9 cellular contexts compared by ENCODE assay signal in the genomic region with DNA sequence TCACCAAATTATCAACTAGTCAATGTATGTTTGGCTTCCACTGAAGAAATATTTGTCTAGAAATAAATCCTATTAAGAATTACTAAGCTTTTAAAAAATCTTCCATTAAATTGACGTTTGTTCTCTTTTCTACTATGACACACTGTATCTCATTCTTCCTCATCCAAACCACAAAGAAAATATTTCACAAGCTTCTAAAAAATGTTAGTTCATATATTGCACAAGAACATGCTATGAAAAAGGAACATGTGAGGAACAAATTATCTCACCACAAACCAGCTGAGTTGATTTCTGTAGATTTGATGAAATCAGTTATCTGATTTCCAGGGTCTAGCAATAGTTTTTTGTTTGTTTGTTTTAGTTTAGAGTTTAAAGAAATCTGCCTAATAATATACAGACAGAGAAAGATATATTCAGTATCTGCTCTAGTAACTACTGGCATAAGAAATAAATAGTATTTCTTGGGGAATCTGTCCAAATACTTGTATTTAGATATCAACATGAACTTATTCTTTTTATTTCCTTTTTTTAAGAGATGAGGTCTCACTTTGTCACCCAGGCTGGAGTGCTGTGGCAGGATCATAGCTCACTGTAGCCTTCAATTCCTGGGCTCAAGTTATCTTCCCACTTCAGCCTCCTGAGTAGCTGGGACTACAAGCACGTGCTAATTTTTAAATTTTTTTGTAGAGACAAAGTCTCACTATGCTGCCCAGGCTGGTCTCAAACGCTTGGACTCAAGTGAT.
DNase-seq lines count a peak whose midpoint lies in the region; ATAC-seq lines count a peak whose summit lies in the region.
"Had no signal": no experiment of that assay in that cellular context is flagged by ENCODE, and none has a peak within 500 bp of the region (broad histone marks: within the 10 kb centered on the region; RNA-seq: fewer than 3 reads in every experiment).

No MANE protein-coding gene starts in this region.

- peak overlapping the region; percentile 23 for H3K27ac ChIP-seq in urinary bladder (ENCODE audit: low read depth)

- DNase-seq in activated T-cell treated with anti-CD3 and anti-CD28 coated beads, Interleukin-2, amount 50 U/mL, for 4 hours = no peak
- DNase-seq in activated T-cell treated with anti-CD3 and anti-CD28 coated beads, Interleukin-2, amount 50 U/mL, for 48 hours = no peak
- DNase-seq in astrocyte of the hippocampus (ENCODE audit: low read depth, low spot score) (peak; percentile 43), kidney glomerular epithelial cell (lab: John Stamatoyannopoulos, UW) (peak; percentile 19), GM19238 (ENCODE audit: insufficient read length, low spot score) (no peak), NCI-H2107 treated with DMSO at 0.1 percent for 48 hours (lab: John Stamatoyannopoulos, UW; ENCODE audit: unreplicated experiment) (no peak)
- DNase-seq: NCI-H526 treated with DMSO at 0.1 percent for 48 hours had no signal

- H3K36me3 Mint-ChIP-seq in activated T-cell treated with anti-CD3 and anti-CD28 coated beads, Interleukin-2, amount 50 U/mL, for 4 hours (ENCODE audit: insufficient read depth) = peaks cover 41% of the 10 kb centered on the region

- no peaks in the 10 kb centered on the region for H3K4me1 ChIP-seq in urinary bladder (ENCODE audit: insufficient read depth)

- peaks cover 39% of the 10 kb centered on the region for H3K4me1 Mint-ChIP-seq in activated T-cell treated with anti-CD3 and anti-CD28 coated beads, Interleukin-2, amount 50 U/mL, for 4 hours (ENCODE audit: low read depth)

- no peak overlapping the region for H3K4me3 ChIP-seq in urinary bladder (ENCODE audit: low read depth, low read length)

- no peaks in the 10 kb centered on the region for H3K27me3 Mint-ChIP-seq in activated T-cell treated with anti-CD3 and anti-CD28 coated beads, Interleukin-2, amount 50 U/mL, for 4 hours (ENCODE audit: low read depth)

- 46% methylated on average over 3 of the region's 3 CpGs for WGBS in urinary bladder

- H3K4me3 Mint-ChIP-seq in activated T-cell treated with anti-CD3 and anti-CD28 coated beads, Interleukin-2, amount 50 U/mL, for 4 hours = no peak overlapping the region

- H3K36me3 ChIP-seq in urinary bladder (ENCODE audit: insufficient read depth) = no peaks in the 10 kb centered on the region

- peak; percentile 67 to 79 for ATAC-seq in activated T-cell treated with anti-CD3 and anti-CD28 coated beads, Interleukin-2, amount 50 U/mL, for 4 hours
- ATAC-seq in GM21423 (IDR thresholded peaks at IDR 0.05; ENCODE audit: unreplicated experiment) = no peak

- H3K9me3 Mint-ChIP-seq in activated T-cell treated with anti-CD3 and anti-CD28 coated beads, Interleukin-2, amount 50 U/mL, for 4 hours = no peaks in the 10 kb centered on the region

Comparison
In these comparisons a context has a peak if more than half of its experiments do, and no peak if none do; other contexts are left out.
1. DNase-seq: peak in astrocyte of the hippocampus (single experiment) and kidney glomerular epithelial cell (single experiment); none in activated T-cell treated with anti-CD3 and anti-CD28 coated beads, Interleukin-2, amount 50 U/mL, for 4 hours (single experiment), activated T-cell treated with anti-CD3 and anti-CD28 coated beads, Interleukin-2, amount 50 U/mL, for 48 hours (0 of 2), GM19238 (single experiment) and NCI-H2107 treated with DMSO at 0.1 percent for 48 hours (single experiment).